Comparison of ENCODE assay signal across 24 cellular contexts in genomic region chr14:100975668-100976067, GRCh38.
DNase-seq lines count a peak whose midpoint lies in the region; ATAC-seq and TF ChIP-seq lines count a peak whose summit lies in the region.
"Had no signal": no experiment of that assay in that cellular context is flagged by ENCODE, and none has a peak within 500 bp of the region (broad histone marks: within the 10 kb centered on the region; RNA-seq: fewer than 3 reads in every experiment).

No MANE protein-coding gene starts in this region.

- H2AFZ ChIP-seq in HCT116 (ENCODE audit: low read depth, low read length, poor library complexity, severe bottlenecking), result no peak overlapping the region

- RAD21 ChIA-PET in HCT116 (lab: Charles Lee; ENCODE audit: low non-redundant PET in 1 of 2, low total read pairs in 2 of 2, uncharacterized antibody in 2 of 2, unreplicated experiment in 2 of 2), result no interaction called here

- peaks cover 0 to 2% of the 10 kb centered on the region in 2 experiments; a peak in 2 of 4 replicates for H3K4me1 ChIP-seq in HCT116 (ENCODE audit: control insufficient read depth in 1 of 2, insufficient read depth in 2 of 2, low read length in 2 of 2)

- no peaks in the 10 kb centered on the region for H4K20me1 ChIP-seq in HCT116 (ENCODE audit: insufficient read depth)

- intact Hi-C loops in HCT116 (cut with micrococcal nuclease), result no loop called here

- TF ChIP-seq RAD21 in HCT116 (IDR thresholded peaks at IDR 0.05; ENCODE audit: low read depth), result no peak

- no peak overlapping the region for H3K4me2 ChIP-seq in HCT116 (ENCODE audit: low read length)

- H3K79me2 ChIP-seq in HCT116 (ENCODE audit: insufficient read depth, low read length), result no peaks in the 10 kb centered on the region

- TF ChIP-seq POLR2A in HCT116 (IDR thresholded peaks at IDR 0.05; ENCODE audit: borderline replicate concordance, extremely low read depth, insufficient read depth, insufficient read length), result no peak

- H3K27me3 ChIP-seq in HCT116 (ENCODE audit: insufficient read depth, low read length) (no peaks in the 10 kb centered on the region), MG63 (no peaks in the 10 kb centered on the region)

- no peak for ATAC-seq in HCT116
- ATAC-seq: GM12878, SK-N-SH treated with all-trans-retinoic acid at 6 μM for 48 hours, T-cell had no signal

- H3K9me3 ChIP-seq in HCT116 (ENCODE audit: control insufficient read depth in 1 of 2, insufficient read depth in 1 of 2, low read depth in 1 of 2, low read length in 2 of 2), result no peaks in the 10 kb centered on the region
- no peaks in the 10 kb centered on the region for H3K9me3 ChIP-seq in MG63

- H3K36me3 ChIP-seq in HCT116 (ENCODE audit: control insufficient read depth in 1 of 2, insufficient read depth in 2 of 2, low read length in 2 of 2) (no peaks in the 10 kb centered on the region), MG63 (no peaks in the 10 kb centered on the region)

- no TSS peak for BruUV-seq in HCT116 (replicated peaks; lab: Mats Ljungman, UMichigan)

- TF ChIP-seq CTCF in HCT116 (IDR thresholded peaks at IDR 0.05 in 2 of 3, conservative IDR thresholded peaks at IDR 0.05 in 1 of 3; ENCODE audit: borderline replicate concordance in 1 of 3, insufficient read depth in 1 of 3, low read depth in 2 of 3, low read length in 2 of 3), result no peak
- no peak for TF ChIP-seq CTCF in RWPE1 (conservative IDR thresholded peaks at IDR 0.05; ENCODE audit: low read depth)
- TF ChIP-seq CTCF in GM13976 (IDR thresholded peaks at IDR 0.05; ENCODE audit: borderline replicate concordance, control extremely low read depth, extremely low read depth, insufficient read depth, missing control alignments), result no peak

- in situ Hi-C loops in GM13976 (cut with MboI; ENCODE audit: low sequenced_read_pairs, unreplicated experiment), result no loop called here

- POLR2A ChIA-PET in HCT116 (lab: Charles Lee), result interaction anchor here (0.7 kb wide), 1 partner anchor 28 kb away, joined by 3 read pairs; no protein-coding TSS in a partner anchor
- POLR2A ChIA-PET in RWPE1 (lab: Yijun Ruan, JAX; ENCODE audit: low non-redundant PET), result no interaction called here

- H3K4me3 ChIP-seq in HCT116 (replicated peaks in 1 of 2; ENCODE audit: low read depth in 1 of 2, low read length in 2 of 2), result no peak overlapping the region
- H3K4me3 ChIP-seq in MG63, result no peak overlapping the region
- H3K4me3 ChIP-seq: GM12878 had no signal

- DNase-seq in AG08395 (ENCODE audit: low spot score) (peak; percentile 5), HCT116 (ENCODE audit: low read depth, low spot score) (no peak), RWPE1 (ENCODE audit: low spot score) (peak; percentile 30), glomerular visceral epithelial cell (ENCODE audit: extremely low spot score) (peak; percentile 34), MG63 (no peak), occipital lobe (lab: John Stamatoyannopoulos, UW) (no peak), GM13976 (ENCODE audit: low spot score) (no peak), globus pallidus (ENCODE audit: low spot score) (no peak)
- DNase-seq: C1 segment of cervical spinal cord; DMS79; GF-D8; H7; Karpas-422; MM.1S; NCI-H1105; NCI-H2081; NCI-H2171 treated with DMSO at 0.1 percent for 48 hours; NCI-H446 treated with DMSO at 0.1 percent for 48 hours; NK-92 treated with Interleukin-12 subunit alpha and Interleukin-12 subunit beta, amount 100 ng/mL, for 24 hours; SIG-M5; T-cell had no signal

- no peak overlapping the region for H3K9ac ChIP-seq in HCT116 (ENCODE audit: low read length)

- no peaks in the 10 kb centered on the region for H3K9me2 ChIP-seq in HCT116 (ENCODE audit: insufficient read depth)

- CTCF ChIA-PET in HCT116 (lab: Charles Lee) (no interaction called here), RWPE1 (lab: Yijun Ruan, JAX) (interaction anchor here (0.6 kb wide), 1 partner anchor 93 kb away, joined by 5 read pairs; no protein-coding TSS in a partner anchor)

- H3K27ac ChIP-seq in HCT116 (ENCODE audit: low read depth, low read length) (no peak overlapping the region), RWPE1 (no peak overlapping the region)
- H3K27ac ChIP-seq: HL-60 had no signal

TF ChIP-seq in HCT116, 20 proteins besides CTCF, POLR2A, EP300 and RAD21:
- TF ChIP-seq FOSL1 (IDR thresholded peaks at IDR 0.05; ENCODE audit: low read depth) (peak; percentile 19; the same call in 1 of the 2 replicates), SRF (IDR thresholded peaks at IDR 0.05; ENCODE audit: low read depth) (no peak), POLR2AphosphoS5 (IDR thresholded peaks at IDR 0.05; ENCODE audit: low read depth, low read length) (no peak)

Comparison
In these comparisons a context has a peak if more than half of its experiments do, and no peak if none do; other contexts are left out.
1. DNase-seq: peak in AG08395 (single experiment), RWPE1 (single experiment) and glomerular visceral epithelial cell (single experiment); none in HCT116 (single experiment), MG63 (single experiment), occipital lobe (single experiment), GM13976 (single experiment) and globus pallidus (single experiment).